ENCODE assay signal across 10 cellular contexts in genomic region chr5:41763096-41763495, GRCh38.
A peak's percentile ranks its signal among the peaks of the same experiment; 100 is the strongest.
DNase-seq lines count a peak whose midpoint lies in the region; ATAC-seq, FAIRE-seq and TF ChIP-seq lines count a peak whose summit lies in the region.
"Had no signal": no experiment of that assay in that cellular context is flagged by ENCODE, and none has a peak within 500 bp of the region (broad histone marks: within the 10 kb centered on the region; RNA-seq: fewer than 3 reads in every experiment).

No MANE protein-coding gene starts in this region.

- no peak overlapping the region for H3K27ac ChIP-seq in K562 (ENCODE audit: extremely low read depth, low read depth, low read length)
- no peak overlapping the region for H3K27ac ChIP-seq in GM23338 (ENCODE audit: low read depth)
- H3K27ac ChIP-seq: uterus had no signal

- TF ChIP-seq POLR2A in K562 (conservative IDR thresholded peaks at IDR 0.05), result no peak

- H3K27me3 ChIP-seq in K562 (ENCODE audit: control insufficient read depth in 2 of 2, insufficient read depth in 2 of 2, low read length in 2 of 2) (no peaks in the 10 kb centered on the region), GM23338 (ENCODE audit: insufficient read depth) (no peaks in the 10 kb centered on the region)
- H3K27me3 ChIP-seq: uterus had no signal

- H3K9me3 ChIP-seq in K562 (replicated peaks; ENCODE audit: control insufficient read depth, insufficient read depth, low read depth, low read length), result no peaks in the 10 kb centered on the region
- H3K9me3 ChIP-seq: uterus had no signal

- DNase-seq in KBM-7 (peak; percentile 8), K562 (ENCODE audit: extremely low read depth in 1 of 4, low spot score in 3 of 4) (no peak), osteocyte (ENCODE audit: extremely low spot score, unreplicated experiment) (no peak), GM23338 (ENCODE audit: low spot score) (no peak), HPDE6-E6E7 (ENCODE audit: extremely low spot score) (no peak), natural killer cell (no peak), NCI-H510A (lab: John Stamatoyannopoulos, UW) (no peak)
- DNase-seq: NCI-H446 treated with DMSO at 0.1 percent for 48 hours, uterus had no signal

- no peak for FAIRE-seq in K562 (lab: Jason Lieb, UNC)

- no peaks in the 10 kb centered on the region for H3K9me1 ChIP-seq in K562 (ENCODE audit: control insufficient read depth, insufficient read depth, low read length)

- POLR2A ChIA-PET in K562 (lab: Yijun Ruan, JAX), result interaction anchor here (0.7 kb wide), 1 partner anchor 887 kb away, joined by 3 read pairs; no protein-coding TSS in a partner anchor

- in situ Hi-C loops in KBM-7 (cut with MboI; ENCODE audit: low pct_unique_long_range_greater_than_20kb, low sequenced_read_pairs), result no loop called here
- in situ Hi-C loops in K562 (cut with MboI), result no loop called here

- H3K4me1 ChIP-seq in K562 (replicated peaks in 1 of 2; ENCODE audit: control insufficient read depth in 2 of 2, insufficient read depth in 2 of 2, low read length in 2 of 2) (no peaks in the 10 kb centered on the region), GM23338 (ENCODE audit: insufficient read depth) (no peaks in the 10 kb centered on the region)
- H3K4me1 ChIP-seq: uterus had no signal

- H3K4me1 Mint-ChIP-seq in osteocyte (ENCODE audit: unreplicated experiment) (peaks cover 34% of the 10 kb centered on the region), GM23338 (no peaks in the 10 kb centered on the region), natural killer cell (peaks cover 0 to 9% of the 10 kb centered on the region in 2 donors)

- H3K4me3 Mint-ChIP-seq in osteocyte (ENCODE audit: unreplicated experiment), result no peak overlapping the region
- H3K4me3 Mint-ChIP-seq in GM23338, result no peak overlapping the region
- H3K4me3 Mint-ChIP-seq in natural killer cell, result no peak overlapping the region

- H3K4me2 ChIP-seq in K562 (ENCODE audit: insufficient read depth, low read length) (no peak overlapping the region), GM23338 (no peak overlapping the region)

- H3K27me3 Mint-ChIP-seq in osteocyte (ENCODE audit: unreplicated experiment), result no peaks in the 10 kb centered on the region
- H3K27me3 Mint-ChIP-seq in GM23338 (ENCODE audit: insufficient read depth, low read depth, poor library complexity), result no peaks in the 10 kb centered on the region
- H3K27me3 Mint-ChIP-seq in natural killer cell (ENCODE audit: low read depth in 2 of 2), result no peaks in the 10 kb centered on the region

- no peak for TF ChIP-seq CTCF in K562 (IDR thresholded peaks at IDR 0.05 in 2 of 3, conservative IDR thresholded peaks at IDR 0.05 in 1 of 3; ENCODE audit: insufficient read depth in 2 of 3, low read depth in 1 of 3, low read length in 3 of 3)
- TF ChIP-seq CTCF in osteocyte (IDR thresholded peaks at IDR 0.05), result no peak
- TF ChIP-seq CTCF in GM23338 (conservative IDR thresholded peaks at IDR 0.05; ENCODE audit: low read depth in 2 of 2), result no peak
- no peak for TF ChIP-seq CTCF in natural killer cell (IDR thresholded peaks at IDR 0.05)

- H3K4me3 ChIP-seq in K562 (no peak overlapping the region), GM23338 (no peak overlapping the region)
- H3K4me3 ChIP-seq: uterus had no signal

- H3F3A ChIP-seq in GM23338 (replicated peaks; ENCODE audit: low read depth), result no peaks in the 10 kb centered on the region

- no peak for TF ChIP-seq RAD21 in K562 (CRISPR knock-in tag; conservative IDR thresholded peaks at IDR 0.05 in 1 of 2, IDR thresholded peaks at IDR 0.05 in 1 of 2)

- no peak overlapping the region for H3K9ac ChIP-seq in K562 (ENCODE audit: insufficient read depth in 1 of 2, low read depth in 2 of 2, low read length in 2 of 2)

- peak; percentile 54 for ATAC-seq in GM18502 (IDR thresholded peaks at IDR 0.05; ENCODE audit: poor library complexity, unreplicated experiment)
- ATAC-seq in K562, result no peak
- ATAC-seq in GM23338, result no peak
- ATAC-seq in natural killer cell, result no peak

- CTCF ChIA-PET in K562 (lab: Yijun Ruan, JAX; ENCODE audit: low intra/inter-chr PET ratio), result no interaction called here

- H3K9me3 Mint-ChIP-seq in osteocyte (ENCODE audit: unreplicated experiment) (no peaks in the 10 kb centered on the region), GM23338 (no peaks in the 10 kb centered on the region), natural killer cell (no peaks in the 10 kb centered on the region)

- intact Hi-C loops in K562 (cut with micrococcal nuclease), result no loop called here
- intact Hi-C loops in natural killer cell (cut with micrococcal nuclease), result no loop called here

- 25% methylated on average over 3 of the region's 3 CpGs for WGBS in K562 (ENCODE audit: insufficient coverage, low coverage, missing lambda C conversion rate)

- no peaks in the 10 kb centered on the region for H3K9me2 ChIP-seq in GM23338 (ENCODE audit: insufficient read depth)

- H3K27ac Mint-ChIP-seq in osteocyte (ENCODE audit: unreplicated experiment) (peak overlapping the region; percentile 78), GM23338 (no peak overlapping the region), natural killer cell (no peak overlapping the region)

- peaks cover 19% of the 10 kb centered on the region; the same call in 2 of the 3 replicates for H3K36me3 ChIP-seq in K562 (ENCODE audit: control insufficient read depth, insufficient read depth, low read length)
- H3K36me3 ChIP-seq in GM23338 (ENCODE audit: insufficient read depth), result no peaks in the 10 kb centered on the region
- H3K36me3 ChIP-seq: uterus had no signal

- H3K79me2 ChIP-seq in K562 (ENCODE audit: control insufficient read depth, insufficient read depth, low read length) (no peaks in the 10 kb centered on the region), GM23338 (replicated peaks; ENCODE audit: insufficient read depth) (no peaks in the 10 kb centered on the region)

- peaks cover 29% of the 10 kb centered on the region for H3K36me3 Mint-ChIP-seq in osteocyte (ENCODE audit: unreplicated experiment)
- H3K36me3 Mint-ChIP-seq in GM23338 (ENCODE audit: low read depth), result peaks cover 2% of the 10 kb centered on the region; the same call in 1 of the 3 replicates
- peaks cover 6% of the 10 kb centered on the region for H3K36me3 Mint-ChIP-seq in natural killer cell

- no peak overlapping the region for H2AFZ ChIP-seq in K562 (ENCODE audit: low read depth, low read length)
- no peak overlapping the region for H2AFZ ChIP-seq in GM23338

- H4K20me1 ChIP-seq in K562 (replicated peaks; ENCODE audit: control insufficient read depth, insufficient read depth, low read length), result no peaks in the 10 kb centered on the region
- H4K20me1 ChIP-seq in GM23338 (replicated peaks; ENCODE audit: insufficient read depth), result no peaks in the 10 kb centered on the region

- no peak for TF ChIP-seq EP300 in K562 (IDR thresholded peaks at IDR 0.05; ENCODE audit: low read length)

- BruUV-seq in K562 (replicated peaks; lab: Mats Ljungman, UMichigan), result no TSS peak

TF ChIP-seq in K562, 482 proteins besides CTCF, POLR2A, EP300 and RAD21 (continues in another document):
- TF ChIP-seq SRSF7 (optimal IDR thresholded peaks at IDR 0.05; ENCODE audit: low read depth, low read length) (no peak), TBP (optimal IDR thresholded peaks at IDR 0.05; ENCODE audit: low read depth, low read length) (no peak), ZNF217 (CRISPR knock-in tag; IDR thresholded peaks at IDR 0.05) (no peak), ZNF316 (IDR thresholded peaks at IDR 0.05) (no peak), ZNF347 (CRISPR knock-in tag; IDR thresholded peaks at IDR 0.05; ENCODE audit: low read depth) (no peak), ATF1 (CRISPR knock-in tag; IDR thresholded peaks at IDR 0.05) (no peak), ATF1 (tag; IDR thresholded peaks at IDR 0.05) (no peak)
